8 cellular contexts compared by ENCODE assay signal in the genomic region with DNA sequence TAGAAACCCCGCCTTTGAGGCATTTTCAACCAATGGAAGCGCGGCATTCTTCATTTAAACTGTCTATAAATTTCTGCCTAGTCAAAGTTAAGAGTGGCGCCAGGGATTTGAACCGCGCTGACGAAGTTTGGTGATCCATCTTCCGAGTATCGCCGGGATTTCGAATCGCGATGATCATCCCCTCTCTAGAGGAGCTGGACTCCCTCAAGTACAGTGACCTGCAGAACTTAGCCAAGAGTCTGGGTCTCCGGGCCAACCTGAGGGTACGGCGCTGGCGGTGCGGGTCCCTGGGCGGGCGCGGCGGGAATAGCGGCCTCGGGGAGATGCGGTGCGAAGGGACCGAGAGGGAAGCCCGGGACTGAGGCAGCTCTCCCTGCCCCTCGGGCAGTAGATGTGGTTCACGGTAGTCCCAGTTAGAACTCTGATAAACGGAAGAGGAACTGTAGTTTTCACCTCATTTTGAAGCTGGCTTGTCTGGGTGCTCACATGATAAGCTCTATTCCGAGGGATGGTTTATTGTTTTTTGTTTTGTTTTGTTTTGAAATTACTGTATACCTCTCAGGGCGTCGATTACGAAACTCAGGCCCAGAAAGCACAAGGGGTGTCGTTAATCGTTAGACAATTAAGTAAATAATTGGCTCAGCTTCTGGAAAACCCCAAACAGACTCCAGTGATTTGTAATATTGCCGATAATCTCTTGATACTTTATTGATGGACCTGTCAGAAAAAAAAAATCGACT. TPM values are rescaled to one million over a fixed set of nuclear protein-coding genes. Genes with fewer than 3 reads are reported as not detected.
DNase-seq lines count a peak whose midpoint lies in the region; ATAC-seq and TF ChIP-seq lines count a peak whose summit lies in the region.

A gene with protein sequence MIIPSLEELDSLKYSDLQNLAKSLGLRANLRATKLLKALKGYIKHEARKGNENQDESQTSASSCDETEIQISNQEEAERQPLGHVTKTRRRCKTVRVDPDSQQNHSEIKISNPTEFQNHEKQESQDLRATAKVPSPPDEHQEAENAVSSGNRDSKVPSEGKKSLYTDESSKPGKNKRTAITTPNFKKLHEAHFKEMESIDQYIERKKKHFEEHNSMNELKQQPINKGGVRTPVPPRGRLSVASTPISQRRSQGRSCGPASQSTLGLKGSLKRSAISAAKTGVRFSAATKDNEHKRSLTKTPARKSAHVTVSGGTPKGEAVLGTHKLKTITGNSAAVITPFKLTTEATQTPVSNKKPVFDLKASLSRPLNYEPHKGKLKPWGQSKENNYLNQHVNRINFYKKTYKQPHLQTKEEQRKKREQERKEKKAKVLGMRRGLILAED (plus strand): TSS at position 94 of the 740 bp plus-strand sequence. CDS start 77 bp downstream, at position 171.

- no peaks in the 10 kb centered on the region for H3K9me3 Mint-ChIP-seq in CD4-positive, alpha-beta memory T cell
- no peaks in the 10 kb centered on the region for H3K9me3 Mint-ChIP-seq in naive thymus-derived CD8-positive, alpha-beta T cell

- peak within 1 kb of the TSS; percentile 88 to 89 for H3K4me3 ChIP-seq in CD4-positive, alpha-beta memory T cell (ENCODE audit: low read length in 2 of 2)
- peak within 1 kb of the TSS; percentile 94 for H3K4me3 ChIP-seq in epithelial cell of esophagus (ENCODE audit: low read length)

- no peak for TF ChIP-seq CTCF in epithelial cell of esophagus (IDR thresholded peaks at IDR 0.05; ENCODE audit: insufficient read depth, low read depth, low read length, missing control alignments)

- peaks cover 0 to 12% of the 10 kb centered on the region in 2 donors for H3K36me3 Mint-ChIP-seq in CD4-positive, alpha-beta memory T cell
- no peaks in the 10 kb centered on the region for H3K36me3 Mint-ChIP-seq in naive thymus-derived CD8-positive, alpha-beta T cell

- peak; percentile 86 for TF ChIP-seq POLR2A in Raji (IDR thresholded peaks at IDR 0.05; ENCODE audit: insufficient read depth, low read depth, low read length)

- DNase-seq in CD4-positive, alpha-beta memory T cell, result peak in 3 of 5 donors; percentile 46 to 55 (median 46)
- no peak for DNase-seq in epithelial cell of esophagus (ENCODE audit: low read depth)
- no peak for DNase-seq in naive thymus-derived CD8-positive, alpha-beta T cell
- no peak for DNase-seq in putamen (ENCODE audit: low spot score)
- no peak for DNase-seq in NK-92 (lab: John Stamatoyannopoulos, UW; ENCODE audit: unreplicated experiment)

- H3K4me1 ChIP-seq in CD4-positive, alpha-beta memory T cell (ENCODE audit: insufficient read depth, low read length), result peaks cover 37% of the 10 kb centered on the region

- no peaks in the 10 kb centered on the region for H3K9me3 ChIP-seq in CD4-positive, alpha-beta memory T cell (ENCODE audit: control insufficient read depth in 1 of 2, low read length in 2 of 2)

- no peaks in the 10 kb centered on the region for H3K27me3 Mint-ChIP-seq in CD4-positive, alpha-beta memory T cell
- no peaks in the 10 kb centered on the region for H3K27me3 Mint-ChIP-seq in naive thymus-derived CD8-positive, alpha-beta T cell

- peak within 1 kb of the TSS; percentile 97 to 100 (median 99) for H3K4me3 Mint-ChIP-seq in CD4-positive, alpha-beta memory T cell
- peak within 1 kb of the TSS; percentile 96 to 100 (median 99) for H3K4me3 Mint-ChIP-seq in naive thymus-derived CD8-positive, alpha-beta T cell

- ATAC-seq in GM19025 (IDR thresholded peaks at IDR 0.05; ENCODE audit: low read depth, unreplicated experiment) (peak; percentile 19), HG03175 (IDR thresholded peaks at IDR 0.05; ENCODE audit: unreplicated experiment) (peak; percentile 28)
- ATAC-seq in naive thymus-derived CD8-positive, alpha-beta T cell, result peak; percentile 2 to 7

- no peaks in the 10 kb centered on the region for H3K36me3 ChIP-seq in CD4-positive, alpha-beta memory T cell (ENCODE audit: insufficient read depth, low read length)

- POLR2A ChIA-PET in CD4-positive, alpha-beta memory T cell (lab: Charles Lee; ENCODE audit: partially characterized antibody), result interaction anchor here (0.5 to 2.0 kb wide), 15 partner anchors 9 to 1016 kb away, joined by 3 to 16 read pairs (median 3); a partner anchor contains a TSS
- POLR2A ChIA-PET in naive thymus-derived CD8-positive, alpha-beta T cell (lab: Charles Lee), result interaction anchor here (0.5 to 2.1 kb wide), 14 partner anchors 10 to 764 kb away, joined by 3 to 11 read pairs (median 3); a partner anchor contains a TSS

- no peaks in the 10 kb centered on the region for H3K27me3 ChIP-seq in CD4-positive, alpha-beta memory T cell (ENCODE audit: insufficient read depth, low read length)

- peak within 1 kb of the TSS; percentile 67 for H3K27ac ChIP-seq in CD4-positive, alpha-beta memory T cell (ENCODE audit: low read depth, low read length)

- H3K4me1 Mint-ChIP-seq in CD4-positive, alpha-beta memory T cell, result peaks cover 21 to 51% (median 34%) of the 10 kb centered on the region in 4 donors
- peaks cover 6 to 34% (median 27%) of the 10 kb centered on the region in 4 donors for H3K4me1 Mint-ChIP-seq in naive thymus-derived CD8-positive, alpha-beta T cell

- peak within 1 kb of the TSS; percentile 79 to 98 (median 95) for H3K27ac Mint-ChIP-seq in CD4-positive, alpha-beta memory T cell
- peak within 1 kb of the TSS; percentile 82 to 98 (median 94) for H3K27ac Mint-ChIP-seq in naive thymus-derived CD8-positive, alpha-beta T cell

- intact Hi-C loops in CD4-positive, alpha-beta memory T cell (cut with micrococcal nuclease), result loop anchor here (1.0 to 10.0 kb wide), 9 partner anchors 50 to 942 kb away; a partner anchor contains a TSS

- CTCF ChIA-PET in CD4-positive, alpha-beta memory T cell (lab: Charles Lee; ENCODE audit: partially characterized antibody), result interaction anchor here (0.7 to 1.7 kb wide), 12 partner anchors 8 to 431 kb away, joined by 3 to 6 read pairs (median 3); a partner anchor contains a TSS

RNA-seq across cellular contexts. Expression of the gene that starts here (rescaled TPM):
- total RNA-seq in CD4-positive, alpha-beta memory T cell, result 1 to 10 TPM; 3.5 to 4.2 TPM
- 1 to 10 TPM; 1.8 to 4.4 TPM for polyA plus RNA-seq in CD4-positive, alpha-beta memory T cell
- 1 to 10 TPM; 2.5 to 4.0 TPM for total RNA-seq in naive thymus-derived CD8-positive, alpha-beta T cell
- 1 to 10 TPM in 1 of 3 donors, under 1 TPM in 2; 0.32 to 1.4 (median 0.93) TPM for polyA plus RNA-seq in naive thymus-derived CD8-positive, alpha-beta T cell

Comparison
In these comparisons a context has a peak if more than half of its experiments do, and no peak if none do; other contexts are left out.
1. DNase-seq: peak in CD4-positive, alpha-beta memory T cell (3 of 5); none in epithelial cell of esophagus (single experiment), naive thymus-derived CD8-positive, alpha-beta T cell (0 of 10), putamen (single experiment) and NK-92 (single experiment).
2. Peak in every context shown above with its lines, with median percentiles within 50 percentile points of each other: ATAC-seq.